ENCODE assay signal across 8 cellular contexts in the genomic region with DNA sequence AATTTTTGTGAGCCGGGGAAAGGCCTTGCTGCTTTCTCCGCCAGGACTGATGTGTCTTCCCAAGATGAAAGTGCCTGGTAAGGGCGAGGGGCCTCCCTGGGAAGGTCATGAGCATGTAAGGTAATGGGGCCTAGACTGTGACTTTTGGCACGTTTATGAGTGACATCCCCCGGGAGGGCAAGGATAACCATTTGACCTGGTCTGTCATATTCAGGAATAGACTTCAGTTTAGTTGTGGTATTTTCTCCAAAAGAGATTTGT. TPM values are rescaled to one million over a fixed set of nuclear protein-coding genes. Genes with fewer than 3 reads are reported as not detected.
A peak's percentile ranks its signal among the peaks of the same experiment; 100 is the strongest.
DNase-seq lines count a peak whose midpoint lies in the region; ATAC-seq, FAIRE-seq and TF ChIP-seq lines count a peak whose summit lies in the region.

No MANE protein-coding gene starts in this region.

- H3K4me1 Mint-ChIP-seq in MCF 10A (ENCODE audit: insufficient read depth, unreplicated experiment) = peaks cover 10% of the 10 kb centered on the region

- ATAC-seq in HG03025 (IDR thresholded peaks at IDR 0.05; ENCODE audit: low FRiP score, unreplicated experiment) = no peak

- H3K27ac ChIP-seq in stomach smooth muscle (ENCODE audit: low read length) = peak overlapping the region; percentile 99

- peaks cover 24% of the 10 kb centered on the region for H3K4me1 ChIP-seq in stomach smooth muscle (ENCODE audit: control insufficient read depth, insufficient read depth, low read length)

- H3K9me3 Mint-ChIP-seq in MCF 10A (ENCODE audit: unreplicated experiment) = no peaks in the 10 kb centered on the region

- no peaks in the 10 kb centered on the region for H3K36me3 ChIP-seq in stomach smooth muscle (ENCODE audit: control insufficient read depth in 2 of 2, insufficient read depth in 2 of 2, low read length in 2 of 2)

- H3K9ac ChIP-seq in stomach smooth muscle (ENCODE audit: low read length in 2 of 2) = peak overlapping the region; percentile 99 to 100

- FAIRE-seq in GM19239 (lab: Jason Lieb, UNC) = peak; percentile 78

- no peak for TF ChIP-seq CTCF in AG04449 (IDR thresholded peaks at IDR 0.05; ENCODE audit: insufficient read depth, low read length, missing control alignments)
- no peak for TF ChIP-seq CTCF in MCF 10A (IDR thresholded peaks at IDR 0.05; ENCODE audit: unreplicated experiment)

- POLR2A ChIA-PET in AG04449 (lab: Yijun Ruan, JAX) = interaction anchor here (0.7 to 1.6 kb wide), 8 partner anchors 11 to 68 kb away, joined by 3 to 6 read pairs (median 4); a partner anchor contains a TSS
- POLR2A ChIA-PET in MCF 10A (lab: Yijun Ruan, JAX) = interaction anchor here (0.6 to 11.8 kb wide), 18 partner anchors 12 to 1128 kb away, joined by 3 to 217 read pairs (median 10); a partner anchor contains a TSS

- H3K36me3 Mint-ChIP-seq in MCF 10A (ENCODE audit: insufficient read depth, unreplicated experiment) = peaks cover 48% of the 10 kb centered on the region

- DNase-seq in AG04449 (ENCODE audit: low read depth, low spot score) = no peak
- DNase-seq in GM19239 (ENCODE audit: insufficient read length, low spot score) = no peak
- peak; percentile 24 for DNase-seq in NCI-H2227 treated with DMSO at 0.1 percent for 48 hours (lab: John Stamatoyannopoulos, UW)
- peak; percentile 39 for DNase-seq in MCF 10A (ENCODE audit: unreplicated experiment)
- DNase-seq in left kidney (ENCODE audit: low read depth, low spot score) = peak; percentile 72
- no peak for DNase-seq in NCI-H2029 treated with DMSO at 0.1 percent for 48 hours (lab: John Stamatoyannopoulos, UW)

- H3K4me3 ChIP-seq in AG04449 (ENCODE audit: low read depth, low read length) (peak overlapping the region; percentile 96), stomach smooth muscle (ENCODE audit: low read length in 2 of 2) (peak overlapping the region; percentile 97)

- BruUV-seq in MCF 10A (replicated peaks; lab: Mats Ljungman, UMichigan) = TSS peak; percentile 87

- H3K27ac Mint-ChIP-seq in MCF 10A (ENCODE audit: low read depth, unreplicated experiment) = peak overlapping the region; percentile 96

- CTCF ChIA-PET in AG04449 (lab: Yijun Ruan, JAX) = interaction anchor here (6.3 kb wide), 1 partner anchor 62 kb away, joined by 48 read pairs; no protein-coding TSS in a partner anchor
- CTCF ChIA-PET in MCF 10A (lab: Yijun Ruan, JAX) = interaction anchor here (0.5 kb wide), 1 partner anchor 130 kb away, joined by 3 read pairs; no protein-coding TSS in a partner anchor

- no peaks in the 10 kb centered on the region for H3K27me3 Mint-ChIP-seq in MCF 10A (ENCODE audit: insufficient read depth, unreplicated experiment)

- no peaks in the 10 kb centered on the region for H3K9me3 ChIP-seq in stomach smooth muscle (ENCODE audit: control insufficient read depth in 2 of 2, low read length in 2 of 2)

- intact Hi-C loops in MCF 10A (cut with micrococcal nuclease) = loop anchor here (1.0 kb wide), 1 partner anchor 27 kb away; no protein-coding TSS in a partner anchor

- no peaks in the 10 kb centered on the region for H3K27me3 ChIP-seq in stomach smooth muscle (ENCODE audit: control insufficient read depth in 1 of 2, insufficient read depth in 2 of 2, low read length in 2 of 2)

- H3K4me3 Mint-ChIP-seq in MCF 10A (ENCODE audit: unreplicated experiment) = peak overlapping the region; percentile 84

RNA-seq across cellular contexts. Expression of a gene that starts 0.6 kb away (rescaled TPM):
- 519 and 557 TPM in 2 replicates for total RNA-seq in MCF 10A (2022)

RNA-seq across cellular contexts. Expression of a gene that starts 23.5 kb away (rescaled TPM):
- 52.5 and 57.8 TPM in 2 replicates for total RNA-seq in MCF 10A (2022)

Comparison
In these comparisons a context has a peak if more than half of its experiments do, and no peak if none do; other contexts are left out.
1. DNase-seq: peak in NCI-H2227 treated with DMSO at 0.1 percent for 48 hours (single experiment), MCF 10A (single experiment) and left kidney (single experiment); none in AG04449 (single experiment), GM19239 (single experiment) and NCI-H2029 treated with DMSO at 0.1 percent for 48 hours (single experiment).